27 cellular contexts compared by ENCODE assay signal in genomic region chr10:34244787-34245484, GRCh38.
"Had no signal": no experiment of that assay in that cellular context is flagged by ENCODE, and none has a peak within 500 bp of the region (broad histone marks: within the 10 kb centered on the region; RNA-seq: fewer than 3 reads in every experiment).

No MANE protein-coding gene starts in this region.

- DNase-seq: activated CD4-positive, alpha-beta T cell treated with anti-CD3 and anti-CD28 coated beads for 4 hours; activated CD8-positive, alpha-beta memory T cell treated with anti-CD3 and anti-CD28 coated beads, Interleukin-2, amount 50 U/mL, for 4 hours; activated CD8-positive, alpha-beta T cell treated with anti-CD3 and anti-CD28 coated beads for 36 hours; activated gamma-delta T cell treated with Interleukin-2 at 50 U/mL for 16 hours; activated naive CD4-positive, alpha-beta T cell treated with anti-CD3 and anti-CD28 coated beads, Interleukin-2, amount 10 ng/mL, durations not matched to agents 7 days and 5 days; activated naive CD8-positive, alpha-beta T cell treated with anti-CD3 and anti-CD28 coated beads for 36 hours; activated T-cell treated with anti-CD3 and anti-CD28 coated beads, Interleukin-2, amount 50 U/mL, for 72 hours; anterior cingulate cortex; caudate nucleus; Karpas-422; NCI-H1105 treated with DMSO at 0.1 percent for 48 hours; NCI-H1436 treated with DMSO at 0.1 percent for 48 hours; NCI-H187; NCI-H2081; NCI-H510A treated with DMSO at 0.1 percent for 48 hours; NCI-H69; NK-92 treated with Interleukin-12 subunit alpha and Interleukin-12 subunit beta, amount 100 ng/mL, for 24 hours; OCI-M1; RPMI8226; T-cell; T-helper 2 cell; T1000 had no signal

- H3K27ac Mint-ChIP-seq: activated CD8-positive, alpha-beta T cell treated with anti-CD3 and anti-CD28 coated beads for 36 hours; activated naive CD4-positive, alpha-beta T cell treated with anti-CD3 and anti-CD28 coated beads, Interleukin-2, amount 10 ng/mL, durations not matched to agents 7 days and 5 days; activated naive CD8-positive, alpha-beta T cell treated with anti-CD3 and anti-CD28 coated beads for 36 hours; activated T-cell treated with anti-CD3 and anti-CD28 coated beads, Interleukin-2, amount 50 U/mL, for 72 hours; activated T-helper 2 cell treated with anti-CD3 and anti-CD28 coated beads, Interferon-gamma antibody, Interleukin-2, Interleukin-4, amounts not matched to agents 10 μg/mL and 5 μg/mL and 100 μg/mL, durations not matched to agents 14 hours and 24 hours and 36 hours; T-cell had no signal

- H3K4me1 Mint-ChIP-seq: activated naive CD4-positive, alpha-beta T cell treated with anti-CD3 and anti-CD28 coated beads, Interleukin-2, amount 10 ng/mL, durations not matched to agents 7 days and 5 days; activated naive CD8-positive, alpha-beta T cell treated with anti-CD3 and anti-CD28 coated beads for 36 hours had no signal

- H3K4me3 Mint-ChIP-seq: activated CD8-positive, alpha-beta T cell treated with anti-CD3 and anti-CD28 coated beads for 36 hours; activated naive CD4-positive, alpha-beta T cell treated with anti-CD3 and anti-CD28 coated beads, Interleukin-2, amount 10 ng/mL, durations not matched to agents 7 days and 5 days; activated naive CD8-positive, alpha-beta T cell treated with anti-CD3 and anti-CD28 coated beads for 36 hours; activated T-cell treated with anti-CD3 and anti-CD28 coated beads, Interleukin-2, amount 50 U/mL, for 72 hours; T-cell had no signal

- ATAC-seq: activated CD8-positive, alpha-beta T cell treated with anti-CD3 and anti-CD28 coated beads for 36 hours; activated T-cell treated with anti-CD3 and anti-CD28 coated beads, Interleukin-2, amount 50 U/mL, for 72 hours; Panc1; Right ventricle myocardium inferior; T-cell had no signal

- H3K36me3 Mint-ChIP-seq: activated naive CD4-positive, alpha-beta T cell treated with anti-CD3 and anti-CD28 coated beads, Interleukin-2, amount 10 ng/mL, durations not matched to agents 7 days and 5 days; activated naive CD8-positive, alpha-beta T cell treated with anti-CD3 and anti-CD28 coated beads for 36 hours; T-cell had no signal

- H3K27ac ChIP-seq: SK-N-MC, VCaP had no signal

- H3K9me3 Mint-ChIP-seq: activated CD8-positive, alpha-beta T cell treated with anti-CD3 and anti-CD28 coated beads for 36 hours; activated naive CD4-positive, alpha-beta T cell treated with anti-CD3 and anti-CD28 coated beads, Interleukin-2, amount 10 ng/mL, durations not matched to agents 7 days and 5 days; activated naive CD8-positive, alpha-beta T cell treated with anti-CD3 and anti-CD28 coated beads for 36 hours; activated T-cell treated with anti-CD3 and anti-CD28 coated beads, Interleukin-2, amount 50 U/mL, for 72 hours; activated T-helper 2 cell treated with anti-CD3 and anti-CD28 coated beads, Interferon-gamma antibody, Interleukin-2, Interleukin-4, amounts not matched to agents 10 μg/mL and 5 μg/mL and 100 μg/mL, durations not matched to agents 14 hours and 24 hours and 36 hours; T-cell had no signal

- H3K4me3 ChIP-seq: SK-N-MC had no signal

- H3K27me3 Mint-ChIP-seq: activated naive CD4-positive, alpha-beta T cell treated with anti-CD3 and anti-CD28 coated beads, Interleukin-2, amount 10 ng/mL, durations not matched to agents 7 days and 5 days; activated naive CD8-positive, alpha-beta T cell treated with anti-CD3 and anti-CD28 coated beads for 36 hours; T-cell had no signal
